In the genomic region with DNA sequence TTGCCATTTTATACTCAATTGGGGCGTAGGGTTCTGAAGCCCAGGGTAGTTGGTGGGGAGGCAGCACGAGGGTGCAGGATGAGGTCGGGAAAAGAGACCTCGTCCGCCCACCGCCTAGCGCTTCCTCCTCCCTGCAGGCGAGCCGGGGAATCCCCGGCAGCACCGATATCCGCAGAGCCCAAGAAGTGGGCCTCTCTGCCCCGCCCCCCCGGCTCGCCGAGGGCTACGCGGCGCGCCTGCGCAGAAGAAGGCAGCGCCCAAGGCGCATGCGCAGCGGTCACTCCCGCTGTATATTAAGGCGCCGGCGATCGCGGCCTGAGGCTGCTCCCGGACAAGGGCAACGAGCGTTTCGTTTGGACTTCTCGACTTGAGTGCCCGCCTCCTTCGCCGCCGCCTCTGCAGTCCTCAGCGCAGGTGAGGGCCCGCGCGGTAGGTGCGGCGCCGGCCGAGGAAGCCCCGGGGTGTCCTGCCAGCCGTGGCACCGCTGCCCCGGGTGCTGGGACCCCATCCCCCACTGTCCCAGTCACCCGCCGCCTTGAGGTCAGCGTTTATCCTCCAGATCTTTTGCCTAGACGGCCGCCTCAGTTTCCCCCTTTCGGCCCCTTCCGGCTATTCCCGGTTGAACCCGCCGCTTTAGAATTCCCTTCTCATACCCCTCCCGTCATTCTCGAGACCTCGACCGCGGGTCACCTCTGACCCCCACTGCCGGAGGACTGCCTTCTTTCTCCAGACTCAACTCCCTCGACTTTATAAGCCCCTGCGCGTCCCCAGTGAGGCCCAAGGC, we compare ENCODE assay signal across 8 cellular contexts. TPM values are rescaled to one million over a fixed set of nuclear protein-coding genes. Genes with fewer than 3 reads are reported as not detected.
DNase-seq lines count a peak whose midpoint lies in the region; TF ChIP-seq lines count a peak whose summit lies in the region.

A gene (plus strand): TSS at position 319 of the 784 bp plus-strand sequence. CDS start 1,082 bp downstream, outside the sequence.

- H2AFZ ChIP-seq in neural cell (ENCODE audit: low read depth, low read length), result peak within 1 kb of the TSS; percentile 96

- intact Hi-C loops in stomach (cut with DNase I; ENCODE audit: low total_unique reads), result no loop called here

- 0 to 1% (median 0%) methylated on average over 37 to 71 of the region's 71 CpGs for WGBS in stomach, 5 donors

- DNase-seq in H4 (ENCODE audit: low spot score) (peak; percentile 71), LoVo (ENCODE audit: low spot score) (peak; percentile 92), SHP77 treated with DMSO at 0.1 percent for 48 hours (lab: John Stamatoyannopoulos, UW) (peak; percentile 68), fibroblast of villous mesenchyme (ENCODE audit: low read depth) (peak; percentile 91), stomach (peak; percentile 96)
- DNase-seq in activated effector memory CD4-positive, alpha-beta T cell treated with anti-CD3 and anti-CD28 coated beads, Interleukin-2, amount 50 U/mL, for 16 hours, result peak; percentile 98

- no peaks in the 10 kb centered on the region for H3K9me3 ChIP-seq in ES-I3 (ENCODE audit: control insufficient read depth, insufficient read depth, low read length)
- H3K9me3 ChIP-seq in neural cell (ENCODE audit: low read length), result no peaks in the 10 kb centered on the region
- no peaks in the 10 kb centered on the region for H3K9me3 ChIP-seq in stomach

- TF ChIP-seq RAD21 in neural cell (conservative IDR thresholded peaks at IDR 0.05), result peak; percentile 53

- peak within 1 kb of the TSS; percentile 84 for H3K9ac ChIP-seq in ES-I3 (ENCODE audit: low read depth, low read length)
- peak within 1 kb of the TSS; percentile 89 for H3K9ac ChIP-seq in neural cell (ENCODE audit: low read length)

- peaks cover 15% of the 10 kb centered on the region for H3K79me2 ChIP-seq in neural cell (replicated peaks; ENCODE audit: insufficient read depth, low read length)

- H3K36me3 ChIP-seq in ES-I3 (ENCODE audit: insufficient read depth, low read length) (peaks cover 9% of the 10 kb centered on the region), neural cell (ENCODE audit: insufficient read depth, low read length) (no peaks in the 10 kb centered on the region), stomach (peaks cover 8 to 34% (median 28%) of the 10 kb centered on the region in 4 donors)

- peak within 1 kb of the TSS; percentile 84 for H3K4me3 ChIP-seq in fibroblast of villous mesenchyme (ENCODE audit: low read depth, low read length)
- H3K4me3 ChIP-seq in neural cell (ENCODE audit: low read length), result peak within 1 kb of the TSS; percentile 89
- H3K4me3 ChIP-seq in stomach, result peak within 1 kb of the TSS; percentile 82 to 94 (median 87)

- TF ChIP-seq CTCF in fibroblast of villous mesenchyme (IDR thresholded peaks at IDR 0.05; ENCODE audit: insufficient read depth, low read depth, low read length), result no peak
- TF ChIP-seq CTCF in neural cell (IDR thresholded peaks at IDR 0.05; ENCODE audit: poor library complexity, severe bottlenecking), result peak; percentile 65
- TF ChIP-seq CTCF in stomach (IDR thresholded peaks at IDR 0.05), result peak in 4 of 7 experiments; percentile 6 to 20 (median 16)

- peak in 1 of 4 donors; percentile 88 for TF ChIP-seq POLR2A in stomach (IDR thresholded peaks at IDR 0.05)

- TF ChIP-seq EP300 in neural cell (conservative IDR thresholded peaks at IDR 0.05; ENCODE audit: poor library complexity, severe bottlenecking), result peak; percentile 37
- no peak for TF ChIP-seq EP300 in stomach (IDR thresholded peaks at IDR 0.05)

- no peaks in the 10 kb centered on the region for H4K20me1 ChIP-seq in neural cell (ENCODE audit: insufficient read depth)

- H3F3A ChIP-seq in neural cell (ENCODE audit: insufficient read depth, low read length, poor library complexity, severe bottlenecking), result no peaks in the 10 kb centered on the region

- H3K27me3 ChIP-seq in neural cell (ENCODE audit: insufficient read depth, low read depth, low read length) (no peaks in the 10 kb centered on the region), stomach (no peaks in the 10 kb centered on the region)

- H3K4me1 ChIP-seq in ES-I3 (ENCODE audit: insufficient read depth, low read length) (peaks cover 6% of the 10 kb centered on the region), stomach (peaks cover 42 to 88% (median 69%) of the 10 kb centered on the region in 4 donors)

- no peaks in the 10 kb centered on the region for H3K9me2 ChIP-seq in neural cell (ENCODE audit: insufficient read depth, low read length)

- H3K4me2 ChIP-seq in neural cell (ENCODE audit: low read length), result peak within 1 kb of the TSS; percentile 89

- H3K27ac ChIP-seq in neural cell (ENCODE audit: low read length) (peak within 1 kb of the TSS; percentile 69), stomach (peak within 1 kb of the TSS; percentile 84 to 95 (median 92))

TF ChIP-seq in neural cell, 6 proteins besides CTCF, POLR2A, EP300 and RAD21:
- TF ChIP-seq SMC3 (conservative IDR thresholded peaks at IDR 0.05; ENCODE audit: poor library complexity) (peak; percentile 49), POLR2AphosphoS5 (IDR thresholded peaks at IDR 0.05) (peak; percentile 85), EZH2 (IDR thresholded peaks at IDR 0.05; ENCODE audit: borderline replicate concordance, insufficient read depth, low read length, poor library complexity, severe bottlenecking) (no peak), TAF1 (IDR thresholded peaks at IDR 0.05; ENCODE audit: low read depth) (peak; percentile 53), MXI1 (conservative IDR thresholded peaks at IDR 0.05; ENCODE audit: poor library complexity, severe bottlenecking) (peak; percentile 53)
- TF ChIP-seq, protein P1, sequence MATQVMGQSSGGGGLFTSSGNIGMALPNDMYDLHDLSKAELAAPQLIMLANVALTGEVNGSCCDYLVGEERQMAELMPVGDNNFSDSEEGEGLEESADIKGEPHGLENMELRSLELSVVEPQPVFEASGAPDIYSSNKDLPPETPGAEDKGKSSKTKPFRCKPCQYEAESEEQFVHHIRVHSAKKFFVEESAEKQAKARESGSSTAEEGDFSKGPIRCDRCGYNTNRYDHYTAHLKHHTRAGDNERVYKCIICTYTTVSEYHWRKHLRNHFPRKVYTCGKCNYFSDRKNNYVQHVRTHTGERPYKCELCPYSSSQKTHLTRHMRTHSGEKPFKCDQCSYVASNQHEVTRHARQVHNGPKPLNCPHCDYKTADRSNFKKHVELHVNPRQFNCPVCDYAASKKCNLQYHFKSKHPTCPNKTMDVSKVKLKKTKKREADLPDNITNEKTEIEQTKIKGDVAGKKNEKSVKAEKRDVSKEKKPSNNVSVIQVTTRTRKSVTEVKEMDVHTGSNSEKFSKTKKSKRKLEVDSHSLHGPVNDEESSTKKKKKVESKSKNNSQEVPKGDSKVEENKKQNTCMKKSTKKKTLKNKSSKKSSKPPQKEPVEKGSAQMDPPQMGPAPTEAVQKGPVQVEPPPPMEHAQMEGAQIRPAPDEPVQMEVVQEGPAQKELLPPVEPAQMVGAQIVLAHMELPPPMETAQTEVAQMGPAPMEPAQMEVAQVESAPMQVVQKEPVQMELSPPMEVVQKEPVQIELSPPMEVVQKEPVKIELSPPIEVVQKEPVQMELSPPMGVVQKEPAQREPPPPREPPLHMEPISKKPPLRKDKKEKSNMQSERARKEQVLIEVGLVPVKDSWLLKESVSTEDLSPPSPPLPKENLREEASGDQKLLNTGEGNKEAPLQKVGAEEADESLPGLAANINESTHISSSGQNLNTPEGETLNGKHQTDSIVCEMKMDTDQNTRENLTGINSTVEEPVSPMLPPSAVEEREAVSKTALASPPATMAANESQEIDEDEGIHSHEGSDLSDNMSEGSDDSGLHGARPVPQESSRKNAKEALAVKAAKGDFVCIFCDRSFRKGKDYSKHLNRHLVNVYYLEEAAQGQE (IDR thresholded peaks at IDR 0.05; ENCODE audit: borderline replicate concordance), result no peak

RNA-seq across cellular contexts. Expression of the gene that starts here (rescaled TPM):
- 28.5 and 37.4 TPM in 2 replicates for total RNA-seq in H4 (2014; rRNA removed; shearing (Covaris generic))
- total RNA-seq in fibroblast of villous mesenchyme (42.5 and 52.2 TPM in 2 replicates), stomach (10 to 100 TPM; 19.6 to 75.3 (median 33.4) TPM)
- polyA plus RNA-seq in neural cell (66.0 and 66.7 TPM in 2 replicates), stomach (10 to 100 TPM; 35.6 to 59.1 (median 42.7) TPM)
- polyA minus RNA-seq in neural cell, result 64.7 and 72.1 TPM in 2 replicates

Comparison
In these comparisons a context has a peak if more than half of its experiments do, and no peak if none do; other contexts are left out.
1. Peak in every context shown above with its lines: DNase-seq, H3K4me3 ChIP-seq and H3K27ac ChIP-seq.